1 cellular context compared by ENCODE assay signal in genomic region chr7:100016209-100016901, GRCh38.
A peak's percentile ranks its signal among the peaks of the same experiment; 100 is the strongest.
TF ChIP-seq lines count a peak whose summit lies in the region.

No MANE protein-coding gene starts in this region.

TF ChIP-seq in HepG2, 621 proteins besides CTCF, POLR2A, EP300 and RAD21 (continued from another document and continues in another):
- TF ChIP-seq SNAPC4 (CRISPR knock-in tag; IDR thresholded peaks at IDR 0.05), result no peak
- no peak for TF ChIP-seq ZNF354B (CRISPR knock-in tag; IDR thresholded peaks at IDR 0.05)
- no peak for TF ChIP-seq IKZF4 (CRISPR knock-in tag; IDR thresholded peaks at IDR 0.05; ENCODE audit: borderline replicate concordance, low read depth, not compliant biosample characterization)
- no peak for TF ChIP-seq ZNF703 (CRISPR knock-in tag; IDR thresholded peaks at IDR 0.05; ENCODE audit: borderline replicate concordance)
- TF ChIP-seq STAG1 (CRISPR knock-in tag; IDR thresholded peaks at IDR 0.05), result 0 out of 2 replicates have a peak, but pooled peaks have one; percentile 14
- TF ChIP-seq LRRFIP1 (CRISPR knock-in tag; conservative IDR thresholded peaks at IDR 0.05), result no peak
- no peak for TF ChIP-seq NPAS2 (CRISPR knock-in tag; IDR thresholded peaks at IDR 0.05; ENCODE audit: borderline replicate concordance)
- no peak for TF ChIP-seq NFRKB (IDR thresholded peaks at IDR 0.05)
- TF ChIP-seq ZNF687 (CRISPR knock-in tag; IDR thresholded peaks at IDR 0.05), result no peak
- TF ChIP-seq YEATS4 (CRISPR knock-in tag; IDR thresholded peaks at IDR 0.05; ENCODE audit: borderline replicate concordance), result no peak
- no peak for TF ChIP-seq ZNF792 (CRISPR knock-in tag; IDR thresholded peaks at IDR 0.05)
- no peak for TF ChIP-seq LBX2 (CRISPR knock-in tag; IDR thresholded peaks at IDR 0.05; ENCODE audit: borderline replicate concordance)
- no peak for TF ChIP-seq ATF6 (CRISPR knock-in tag; conservative IDR thresholded peaks at IDR 0.05)
- TF ChIP-seq KDM5A (IDR thresholded peaks at IDR 0.05; ENCODE audit: borderline replicate concordance, low read length), result peak; percentile 1
- no peak for TF ChIP-seq KLF15 (CRISPR knock-in tag; IDR thresholded peaks at IDR 0.05; ENCODE audit: borderline replicate concordance)
- no peak for TF ChIP-seq ZNF143 (CRISPR knock-in tag; IDR thresholded peaks at IDR 0.05)
- TF ChIP-seq HOXA5 (CRISPR knock-in tag; IDR thresholded peaks at IDR 0.05), result no peak
- TF ChIP-seq SYNCRIP (IDR thresholded peaks at IDR 0.05; ENCODE audit: insufficient read depth, low read depth, low read length), result no peak
- no peak for TF ChIP-seq MAFK (conservative IDR thresholded peaks at IDR 0.05 in 1 of 2, IDR thresholded peaks at IDR 0.05 in 1 of 2; ENCODE audit: low read length in 2 of 2)
- no peak for TF ChIP-seq ATF1 (CRISPR knock-in tag; IDR thresholded peaks at IDR 0.05)
- TF ChIP-seq ZNF343 (CRISPR knock-in tag; IDR thresholded peaks at IDR 0.05), result no peak
- TF ChIP-seq ZNF10 (CRISPR knock-in tag; IDR thresholded peaks at IDR 0.05; ENCODE audit: borderline replicate concordance, low read depth), result no peak
- TF ChIP-seq ZFP41 (CRISPR knock-in tag; IDR thresholded peaks at IDR 0.05; ENCODE audit: borderline replicate concordance), result no peak
- no peak for TF ChIP-seq GRHL1 (CRISPR knock-in tag; conservative IDR thresholded peaks at IDR 0.05)
- no peak for TF ChIP-seq ZFP36 (IDR thresholded peaks at IDR 0.05; ENCODE audit: borderline replicate concordance, low read depth, low read length, partially characterized antibody)
- TF ChIP-seq ZNF556 (CRISPR knock-in tag; IDR thresholded peaks at IDR 0.05; ENCODE audit: borderline replicate concordance), result 0 out of 2 replicates have a peak, but pooled peaks have one; percentile 5
- no peak for TF ChIP-seq FLYWCH1 (CRISPR knock-in tag; IDR thresholded peaks at IDR 0.05)
- no peak for TF ChIP-seq ZNF782 (CRISPR knock-in tag; IDR thresholded peaks at IDR 0.05; ENCODE audit: borderline replicate concordance)
- TF ChIP-seq YEATS2 (CRISPR knock-in tag; IDR thresholded peaks at IDR 0.05; ENCODE audit: borderline replicate concordance), result no peak
- TF ChIP-seq CHCHD3 (CRISPR knock-in tag; IDR thresholded peaks at IDR 0.05), result no peak
- TF ChIP-seq CBX1 (IDR thresholded peaks at IDR 0.05; ENCODE audit: low read depth), result no peak
- TF ChIP-seq PAF1 (CRISPR knock-in tag; IDR thresholded peaks at IDR 0.05), result peak; percentile 32; the same call in 1 of the 2 replicates
- no peak for TF ChIP-seq SNAPC2 (CRISPR knock-in tag; IDR thresholded peaks at IDR 0.05)
- TF ChIP-seq POLR2AphosphoS5 (IDR thresholded peaks at IDR 0.05; ENCODE audit: low read depth, low read length), result peak; percentile 44; the same call in 1 of the 2 replicates
- no peak for TF ChIP-seq SRSF4 (IDR thresholded peaks at IDR 0.05; ENCODE audit: low read depth, low read length, poor library complexity, severe bottlenecking)
- no peak for TF ChIP-seq ZUFSP (CRISPR knock-in tag; IDR thresholded peaks at IDR 0.05; ENCODE audit: borderline replicate concordance)
- no peak for TF ChIP-seq HNF4A (CRISPR knock-in tag; IDR thresholded peaks at IDR 0.05)
- 0 out of 4 replicates have a peak, but pooled peaks of 1 of the 2 experiments have one; percentile 7 for TF ChIP-seq HMGXB4 (CRISPR knock-in tag; IDR thresholded peaks at IDR 0.05; ENCODE audit: borderline replicate concordance in 1 of 2, low read depth in 1 of 2)
- TF ChIP-seq ZNF780A (CRISPR knock-in tag; IDR thresholded peaks at IDR 0.05), result no peak
- TF ChIP-seq MIER2 (CRISPR knock-in tag; IDR thresholded peaks at IDR 0.05), result no peak
- TF ChIP-seq PTBP1 (IDR thresholded peaks at IDR 0.05; ENCODE audit: low read depth, low read length, poor library complexity, severe bottlenecking), result no peak
- TF ChIP-seq SIX1 (CRISPR knock-in tag; IDR thresholded peaks at IDR 0.05; ENCODE audit: borderline replicate concordance), result no peak
